ENCODE assay signal across 12 cellular contexts in genomic region chr1:11000526-11000925, GRCh38. TPM values are rescaled to one million over a fixed set of nuclear protein-coding genes. Genes with fewer than 3 reads are reported as not detected.
"Had no signal": no experiment of that assay in that cellular context is flagged by ENCODE, and none has a peak within 500 bp of the region (broad histone marks: within the 10 kb centered on the region; RNA-seq: fewer than 3 reads in every experiment).

No MANE protein-coding gene starts in this region.

- H3K4me1 Mint-ChIP-seq: GM23338, H9 had no signal

- DNase-seq: GM23248, GOT3, H7, H9, HCEC 1CT, HFFc6 had no signal

- H3K4me2 ChIP-seq: GM23338 had no signal

- H3K4me1 ChIP-seq: HAP-1 had no signal

- H3K27ac Mint-ChIP-seq: GM23338, H9, HFFc6 had no signal

- H3K9ac ChIP-seq: GM23248 had no signal

- ATAC-seq: GM23338, HCT116 had no signal

- H3K4me3 Mint-ChIP-seq: GM23338, H9, HFFc6 had no signal

- H3K36me3 ChIP-seq: HAP-1 had no signal

- H2AFZ ChIP-seq: GM23248, GM23338 had no signal

- H3K27ac ChIP-seq: GM23248 had no signal

- H3K4me3 ChIP-seq: GM23248, GM23338, HAP-1 had no signal

- FAIRE-seq: H1, H54 had no signal

RNA-seq across cellular contexts. Expression of gene MASP2, which starts 46.5 kb away (rescaled TPM):
- total RNA-seq: GM23248, H4 had no signal
